Comparison of ENCODE assay signal across 1 cellular context in genomic region chr3:196739671-196740475, GRCh38.
A peak's percentile ranks its signal among the peaks of the same experiment; 100 is the strongest.
TF ChIP-seq lines count a peak whose summit lies in the region.

TSS of gene PAK2 (plus strand) at chr3:196739857. CDS start at chr3:196782647, 42,790 bp downstream.

TF ChIP-seq in HepG2, 621 proteins besides CTCF, POLR2A, EP300 and RAD21 (continued from another document and continues in another):
- TF ChIP-seq DMAP1 (CRISPR knock-in tag; IDR thresholded peaks at IDR 0.05) = peak; percentile 76; the same call in 1 of the 2 replicates
- TF ChIP-seq, protein P1, sequence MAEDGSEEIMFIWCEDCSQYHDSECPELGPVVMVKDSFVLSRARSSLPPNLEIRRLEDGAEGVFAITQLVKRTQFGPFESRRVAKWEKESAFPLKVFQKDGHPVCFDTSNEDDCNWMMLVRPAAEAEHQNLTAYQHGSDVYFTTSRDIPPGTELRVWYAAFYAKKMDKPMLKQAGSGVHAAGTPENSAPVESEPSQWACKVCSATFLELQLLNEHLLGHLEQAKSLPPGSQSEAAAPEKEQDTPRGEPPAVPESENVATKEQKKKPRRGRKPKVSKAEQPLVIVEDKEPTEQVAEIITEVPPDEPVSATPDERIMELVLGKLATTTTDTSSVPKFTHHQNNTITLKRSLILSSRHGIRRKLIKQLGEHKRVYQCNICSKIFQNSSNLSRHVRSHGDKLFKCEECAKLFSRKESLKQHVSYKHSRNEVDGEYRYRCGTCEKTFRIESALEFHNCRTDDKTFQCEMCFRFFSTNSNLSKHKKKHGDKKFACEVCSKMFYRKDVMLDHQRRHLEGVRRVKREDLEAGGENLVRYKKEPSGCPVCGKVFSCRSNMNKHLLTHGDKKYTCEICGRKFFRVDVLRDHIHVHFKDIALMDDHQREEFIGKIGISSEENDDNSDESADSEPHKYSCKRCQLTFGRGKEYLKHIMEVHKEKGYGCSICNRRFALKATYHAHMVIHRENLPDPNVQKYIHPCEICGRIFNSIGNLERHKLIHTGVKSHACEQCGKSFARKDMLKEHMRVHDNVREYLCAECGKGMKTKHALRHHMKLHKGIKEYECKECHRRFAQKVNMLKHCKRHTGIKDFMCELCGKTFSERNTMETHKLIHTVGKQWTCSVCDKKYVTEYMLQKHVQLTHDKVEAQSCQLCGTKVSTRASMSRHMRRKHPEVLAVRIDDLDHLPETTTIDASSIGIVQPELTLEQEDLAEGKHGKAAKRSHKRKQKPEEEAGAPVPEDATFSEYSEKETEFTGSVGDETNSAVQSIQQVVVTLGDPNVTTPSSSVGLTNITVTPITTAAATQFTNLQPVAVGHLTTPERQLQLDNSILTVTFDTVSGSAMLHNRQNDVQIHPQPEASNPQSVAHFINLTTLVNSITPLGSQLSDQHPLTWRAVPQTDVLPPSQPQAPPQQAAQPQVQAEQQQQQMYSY (CRISPR knock-in tag; IDR thresholded peaks at IDR 0.05) = no peak
- no peak for TF ChIP-seq ZFP41 (CRISPR knock-in tag; IDR thresholded peaks at IDR 0.05; ENCODE audit: borderline replicate concordance)
- TF ChIP-seq MAFK (conservative IDR thresholded peaks at IDR 0.05 in 1 of 2, IDR thresholded peaks at IDR 0.05 in 1 of 2; ENCODE audit: low read length in 2 of 2) = no peak
- TF ChIP-seq FOSL2 (CRISPR knock-in tag; IDR thresholded peaks at IDR 0.05) = no peak; the same call in 1 of the 2 replicates
- TF ChIP-seq, protein P2, sequence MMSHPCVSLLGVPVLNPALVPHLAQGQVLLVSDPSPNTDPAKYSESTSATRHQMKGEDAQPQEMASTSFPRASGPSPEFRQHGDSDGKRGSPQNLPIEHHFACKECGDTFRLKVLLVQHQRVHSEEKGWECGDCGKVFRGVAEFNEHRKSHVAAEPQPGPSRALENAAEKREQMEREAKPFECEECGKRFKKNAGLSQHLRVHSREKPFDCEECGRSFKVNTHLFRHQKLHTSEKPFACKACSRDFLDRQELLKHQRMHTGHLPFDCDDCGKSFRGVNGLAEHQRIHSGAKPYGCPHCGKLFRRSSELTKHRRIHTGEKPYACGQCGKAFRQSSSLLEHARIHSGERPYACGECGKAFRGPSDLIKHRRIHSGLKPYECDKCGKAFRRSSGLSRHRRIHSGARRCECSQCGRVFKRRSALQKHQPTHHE (CRISPR knock-in tag; IDR thresholded peaks at IDR 0.05; ENCODE audit: borderline replicate concordance) = no peak
- no peak; the same call in 1 of the 2 replicates for TF ChIP-seq ARID2 (CRISPR knock-in tag; IDR thresholded peaks at IDR 0.05; ENCODE audit: borderline replicate concordance)
- TF ChIP-seq TCF7 (IDR thresholded peaks at IDR 0.05; ENCODE audit: low read depth) = no peak
- TF ChIP-seq ELF4 (CRISPR knock-in tag; IDR thresholded peaks at IDR 0.05; ENCODE audit: borderline replicate concordance) = no peak
- 0 out of 2 replicates have a peak, but pooled peaks have one; percentile 24 for TF ChIP-seq ATF7-NPFF (CRISPR knock-in tag; IDR thresholded peaks at IDR 0.05; ENCODE audit: low read depth)
- no peak; the same call in 1 of the 2 replicates for TF ChIP-seq ZNF790 (CRISPR knock-in tag; IDR thresholded peaks at IDR 0.05; ENCODE audit: borderline replicate concordance)
- TF ChIP-seq CREB1 (IDR thresholded peaks at IDR 0.05) = no peak
- TF ChIP-seq CREB1 (CRISPR knock-in tag; IDR thresholded peaks at IDR 0.05) = no peak
- peak; percentile 94 for TF ChIP-seq HNRNPK (IDR thresholded peaks at IDR 0.05; ENCODE audit: low read depth, low read length, poor library complexity, severe bottlenecking)
- TF ChIP-seq PBX2 (CRISPR knock-in tag; IDR thresholded peaks at IDR 0.05) = no peak
- peak; percentile 100 for TF ChIP-seq PATZ1 (CRISPR knock-in tag; IDR thresholded peaks at IDR 0.05)
- TF ChIP-seq TOE1 (CRISPR knock-in tag; IDR thresholded peaks at IDR 0.05) = no peak
- no peak for TF ChIP-seq ZBTB49 (CRISPR knock-in tag; IDR thresholded peaks at IDR 0.05; ENCODE audit: borderline replicate concordance)
- no peak for TF ChIP-seq ZNF556 (CRISPR knock-in tag; IDR thresholded peaks at IDR 0.05; ENCODE audit: borderline replicate concordance)
- TF ChIP-seq SALL1 (CRISPR knock-in tag; IDR thresholded peaks at IDR 0.05) = peak; percentile 38; the same call in 1 of the 2 replicates
- no peak for TF ChIP-seq GLI4 (CRISPR knock-in tag; IDR thresholded peaks at IDR 0.05; ENCODE audit: borderline replicate concordance)
- no peak for TF ChIP-seq ZNF83 (CRISPR knock-in tag; IDR thresholded peaks at IDR 0.05; ENCODE audit: borderline replicate concordance)
- TF ChIP-seq, protein P3, sequence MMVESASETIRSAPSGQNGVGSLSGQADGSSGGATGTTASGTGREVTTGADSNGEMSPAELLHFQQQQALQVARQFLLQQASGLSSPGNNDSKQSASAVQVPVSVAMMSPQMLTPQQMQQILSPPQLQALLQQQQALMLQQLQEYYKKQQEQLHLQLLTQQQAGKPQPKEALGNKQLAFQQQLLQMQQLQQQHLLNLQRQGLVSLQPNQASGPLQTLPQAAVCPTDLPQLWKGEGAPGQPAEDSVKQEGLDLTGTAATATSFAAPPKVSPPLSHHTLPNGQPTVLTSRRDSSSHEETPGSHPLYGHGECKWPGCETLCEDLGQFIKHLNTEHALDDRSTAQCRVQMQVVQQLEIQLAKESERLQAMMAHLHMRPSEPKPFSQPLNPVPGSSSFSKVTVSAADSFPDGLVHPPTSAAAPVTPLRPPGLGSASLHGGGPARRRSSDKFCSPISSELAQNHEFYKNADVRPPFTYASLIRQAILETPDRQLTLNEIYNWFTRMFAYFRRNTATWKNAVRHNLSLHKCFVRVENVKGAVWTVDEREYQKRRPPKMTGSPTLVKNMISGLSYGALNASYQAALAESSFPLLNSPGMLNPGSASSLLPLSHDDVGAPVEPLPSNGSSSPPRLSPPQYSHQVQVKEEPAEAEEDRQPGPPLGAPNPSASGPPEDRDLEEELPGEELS (CRISPR knock-in tag; IDR thresholded peaks at IDR 0.05) = peak; percentile 50
- no peak for TF ChIP-seq CCAR2 (optimal IDR thresholded peaks at IDR 0.05; ENCODE audit: low read depth, low read length)
- no peak for TF ChIP-seq RELA (CRISPR knock-in tag; IDR thresholded peaks at IDR 0.05)
- TF ChIP-seq, protein P4, sequence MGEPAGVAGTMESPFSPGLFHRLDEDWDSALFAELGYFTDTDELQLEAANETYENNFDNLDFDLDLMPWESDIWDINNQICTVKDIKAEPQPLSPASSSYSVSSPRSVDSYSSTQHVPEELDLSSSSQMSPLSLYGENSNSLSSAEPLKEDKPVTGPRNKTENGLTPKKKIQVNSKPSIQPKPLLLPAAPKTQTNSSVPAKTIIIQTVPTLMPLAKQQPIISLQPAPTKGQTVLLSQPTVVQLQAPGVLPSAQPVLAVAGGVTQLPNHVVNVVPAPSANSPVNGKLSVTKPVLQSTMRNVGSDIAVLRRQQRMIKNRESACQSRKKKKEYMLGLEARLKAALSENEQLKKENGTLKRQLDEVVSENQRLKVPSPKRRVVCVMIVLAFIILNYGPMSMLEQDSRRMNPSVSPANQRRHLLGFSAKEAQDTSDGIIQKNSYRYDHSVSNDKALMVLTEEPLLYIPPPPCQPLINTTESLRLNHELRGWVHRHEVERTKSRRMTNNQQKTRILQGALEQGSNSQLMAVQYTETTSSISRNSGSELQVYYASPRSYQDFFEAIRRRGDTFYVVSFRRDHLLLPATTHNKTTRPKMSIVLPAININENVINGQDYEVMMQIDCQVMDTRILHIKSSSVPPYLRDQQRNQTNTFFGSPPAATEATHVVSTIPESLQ (CRISPR knock-in tag; conservative IDR thresholded peaks at IDR 0.05) = no peak
- TF ChIP-seq ZSCAN20 (CRISPR knock-in tag; IDR thresholded peaks at IDR 0.05; ENCODE audit: borderline replicate concordance) = no peak
- no peak for TF ChIP-seq ZNF329 (CRISPR knock-in tag; IDR thresholded peaks at IDR 0.05; ENCODE audit: low read depth)
- no peak for TF ChIP-seq CEBPB (IDR thresholded peaks at IDR 0.05; ENCODE audit: borderline replicate concordance, low read depth, low read length)
- TF ChIP-seq, protein P5, sequence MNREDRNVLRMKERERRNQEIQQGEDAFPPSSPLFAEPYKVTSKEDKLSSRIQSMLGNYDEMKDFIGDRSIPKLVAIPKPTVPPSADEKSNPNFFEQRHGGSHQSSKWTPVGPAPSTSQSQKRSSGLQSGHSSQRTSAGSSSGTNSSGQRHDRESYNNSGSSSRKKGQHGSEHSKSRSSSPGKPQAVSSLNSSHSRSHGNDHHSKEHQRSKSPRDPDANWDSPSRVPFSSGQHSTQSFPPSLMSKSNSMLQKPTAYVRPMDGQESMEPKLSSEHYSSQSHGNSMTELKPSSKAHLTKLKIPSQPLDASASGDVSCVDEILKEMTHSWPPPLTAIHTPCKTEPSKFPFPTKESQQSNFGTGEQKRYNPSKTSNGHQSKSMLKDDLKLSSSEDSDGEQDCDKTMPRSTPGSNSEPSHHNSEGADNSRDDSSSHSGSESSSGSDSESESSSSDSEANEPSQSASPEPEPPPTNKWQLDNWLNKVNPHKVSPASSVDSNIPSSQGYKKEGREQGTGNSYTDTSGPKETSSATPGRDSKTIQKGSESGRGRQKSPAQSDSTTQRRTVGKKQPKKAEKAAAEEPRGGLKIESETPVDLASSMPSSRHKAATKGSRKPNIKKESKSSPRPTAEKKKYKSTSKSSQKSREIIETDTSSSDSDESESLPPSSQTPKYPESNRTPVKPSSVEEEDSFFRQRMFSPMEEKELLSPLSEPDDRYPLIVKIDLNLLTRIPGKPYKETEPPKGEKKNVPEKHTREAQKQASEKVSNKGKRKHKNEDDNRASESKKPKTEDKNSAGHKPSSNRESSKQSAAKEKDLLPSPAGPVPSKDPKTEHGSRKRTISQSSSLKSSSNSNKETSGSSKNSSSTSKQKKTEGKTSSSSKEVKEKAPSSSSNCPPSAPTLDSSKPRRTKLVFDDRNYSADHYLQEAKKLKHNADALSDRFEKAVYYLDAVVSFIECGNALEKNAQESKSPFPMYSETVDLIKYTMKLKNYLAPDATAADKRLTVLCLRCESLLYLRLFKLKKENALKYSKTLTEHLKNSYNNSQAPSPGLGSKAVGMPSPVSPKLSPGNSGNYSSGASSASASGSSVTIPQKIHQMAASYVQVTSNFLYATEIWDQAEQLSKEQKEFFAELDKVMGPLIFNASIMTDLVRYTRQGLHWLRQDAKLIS (CRISPR knock-in tag; IDR thresholded peaks at IDR 0.05) = no peak
- TF ChIP-seq ZNF792 (CRISPR knock-in tag; IDR thresholded peaks at IDR 0.05) = no peak
- no peak for TF ChIP-seq RNF2 (conservative IDR thresholded peaks at IDR 0.05; ENCODE audit: low read depth)
- no peak for TF ChIP-seq RNF219 (CRISPR knock-in tag; IDR thresholded peaks at IDR 0.05)
- no peak for TF ChIP-seq NFIB (CRISPR knock-in tag; IDR thresholded peaks at IDR 0.05; ENCODE audit: borderline replicate concordance)
